ENCODE assay signal across 12 cellular contexts in the genomic region with DNA sequence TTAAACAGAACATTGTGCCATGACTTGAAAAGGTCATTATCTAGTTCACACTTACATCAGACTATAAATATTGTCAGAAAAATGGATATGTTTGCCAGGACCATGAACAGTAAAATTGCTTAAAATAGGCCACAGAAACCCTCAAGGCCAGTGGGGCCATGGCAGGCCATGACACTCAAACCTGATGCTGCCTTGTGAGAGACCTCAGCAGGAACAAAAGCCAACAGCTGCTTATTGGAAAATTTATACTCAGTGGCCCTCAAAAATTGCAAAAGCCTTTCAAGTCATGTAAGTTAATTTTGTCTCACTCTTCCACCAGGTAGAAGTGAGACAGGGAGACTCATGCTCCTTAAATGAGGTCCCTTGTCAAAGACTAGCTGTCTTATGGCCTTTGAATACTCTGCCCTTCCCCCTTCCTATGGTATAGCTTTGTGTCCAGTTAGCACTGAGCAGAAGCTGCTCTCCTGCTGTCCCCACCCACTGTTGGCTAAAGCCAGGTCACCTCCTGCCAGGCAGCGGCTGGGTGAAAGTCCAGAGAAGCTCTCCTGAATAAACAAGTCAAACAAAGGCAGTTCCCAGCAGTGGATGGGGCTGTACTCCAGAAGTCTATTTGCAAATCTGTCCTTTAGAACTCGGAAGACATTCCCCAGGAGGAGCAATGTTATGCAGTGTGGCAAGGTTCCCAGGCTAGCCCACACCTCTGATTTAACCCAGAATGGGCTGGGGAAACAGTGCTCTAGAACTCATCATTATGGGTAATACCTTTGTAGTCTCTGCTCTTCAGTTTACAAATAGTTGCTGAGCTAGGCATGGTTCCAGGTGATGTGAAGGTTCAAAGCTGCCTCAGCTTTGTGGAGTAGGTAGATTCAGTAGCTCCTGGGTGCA. TPM values are rescaled to one million over a fixed set of nuclear protein-coding genes. Genes with fewer than 3 reads are reported as not detected.
DNase-seq lines count a peak whose midpoint lies in the region; ATAC-seq lines count a peak whose summit lies in the region.
"Had no signal": no experiment of that assay in that cellular context is flagged by ENCODE, and none has a peak within 500 bp of the region (broad histone marks: within the 10 kb centered on the region; RNA-seq: fewer than 3 reads in every experiment).

No MANE protein-coding gene starts in this region.

- no peaks in the 10 kb centered on the region for H3K36me3 Mint-ChIP-seq in activated T-cell treated with anti-CD3 and anti-CD28 coated beads, Interleukin-2, amount 50 U/mL, for 24 hours (ENCODE audit: low read depth)
- H3K36me3 Mint-ChIP-seq: activated CD4-positive, alpha-beta memory T cell treated with anti-CD3 and anti-CD28 coated beads for 36 hours; CD14-positive monocyte had no signal

- H3K9ac ChIP-seq in adipocyte (ENCODE audit: low read length): peak overlapping the region; percentile 83

- peaks cover 92% of the 10 kb centered on the region for H3K4me1 ChIP-seq in adipocyte (ENCODE audit: control insufficient read depth, insufficient read depth, low read length)

- no peaks in the 10 kb centered on the region for H3K36me3 ChIP-seq in adipocyte (ENCODE audit: control insufficient read depth, insufficient read depth, low read length, severe bottlenecking)

- peaks cover 17% of the 10 kb centered on the region for H3K27me3 Mint-ChIP-seq in activated T-cell treated with anti-CD3 and anti-CD28 coated beads, Interleukin-2, amount 50 U/mL, for 24 hours

- peak overlapping the region; percentile 7 for H3K4me3 ChIP-seq in adipocyte (ENCODE audit: low read length)

- no peaks in the 10 kb centered on the region for H3K9me3 Mint-ChIP-seq in activated T-cell treated with anti-CD3 and anti-CD28 coated beads, Interleukin-2, amount 50 U/mL, for 24 hours
- H3K9me3 Mint-ChIP-seq: activated CD4-positive, alpha-beta memory T cell treated with anti-CD3 and anti-CD28 coated beads for 36 hours had no signal

- peaks cover 14% of the 10 kb centered on the region for H3K4me1 Mint-ChIP-seq in activated T-cell treated with anti-CD3 and anti-CD28 coated beads, Interleukin-2, amount 50 U/mL, for 24 hours (ENCODE audit: low read depth)

- peaks cover 4% of the 10 kb centered on the region for H3K9me3 ChIP-seq in adipocyte (ENCODE audit: control insufficient read depth, low read length)

- peak; percentile 76 for DNase-seq in DMS53 treated with DMSO at 0.1 percent for 48 hours (lab: John Stamatoyannopoulos, UW; ENCODE audit: unreplicated experiment)
- DNase-seq in adipocyte (ENCODE audit: low read depth): peak; percentile 34
- DNase-seq in left ventricle myocardium superior: peak; percentile 56
- DNase-seq in sciatic nerve (ENCODE audit: low spot score): no peak
- no peak for DNase-seq in DMS79 treated with DMSO at 0.1 percent for 48 hours (lab: John Stamatoyannopoulos, UW)
- no peak for DNase-seq in activated CD4-positive, alpha-beta T cell treated with anti-CD3 and anti-CD28 coated beads for 48 hours
- no peak for DNase-seq in activated T-cell treated with anti-CD3 and anti-CD28 coated beads, Interleukin-2, amount 50 U/mL, for 24 hours
- DNase-seq in activated CD4-positive, alpha-beta T cell treated with anti-CD3 and anti-CD28 coated beads for 1 hour: no peak
- DNase-seq: activated CD4-positive, alpha-beta memory T cell treated with anti-CD3 and anti-CD28 coated beads for 36 hours; glutamatergic neuron; NCI-H187 treated with DMSO at 0.1 percent for 48 hours had no signal

- peak; percentile 55 for ATAC-seq in left ventricle myocardium superior
- peak; percentile 77 for ATAC-seq in sciatic nerve

- intact Hi-C loops in left ventricle myocardium superior (cut with micrococcal nuclease): loop anchor here (10.0 kb wide), 2 partner anchors 352 to 572 kb away; no protein-coding TSS in a partner anchor
- intact Hi-C loops in sciatic nerve (cut with DNase I): no loop called here

- no peaks in the 10 kb centered on the region for H3K27me3 ChIP-seq in adipocyte (replicated peaks; ENCODE audit: control insufficient read depth, insufficient read depth, low read length)

- no peak overlapping the region for H3K4me3 Mint-ChIP-seq in activated T-cell treated with anti-CD3 and anti-CD28 coated beads, Interleukin-2, amount 50 U/mL, for 24 hours
- H3K4me3 Mint-ChIP-seq: activated CD4-positive, alpha-beta memory T cell treated with anti-CD3 and anti-CD28 coated beads for 36 hours; CD14-positive monocyte had no signal

- no peak overlapping the region for H3K27ac Mint-ChIP-seq in activated T-cell treated with anti-CD3 and anti-CD28 coated beads, Interleukin-2, amount 50 U/mL, for 24 hours
- H3K27ac Mint-ChIP-seq: activated CD4-positive, alpha-beta memory T cell treated with anti-CD3 and anti-CD28 coated beads for 36 hours had no signal

RNA-seq across cellular contexts. Expression of a gene that starts 21.4 kb away (rescaled TPM):
- total RNA-seq in left ventricle myocardium superior (23.4 TPM), sciatic nerve (92.4 TPM)

RNA-seq across cellular contexts. Expression of a gene that starts 32.3 kb away (rescaled TPM):
- 17.9 TPM for total RNA-seq in left ventricle myocardium superior
- 141 TPM for total RNA-seq in sciatic nerve

Comparison
In these comparisons a context has a peak if more than half of its experiments do, and no peak if none do; other contexts are left out.
1. DNase-seq: peak in DMS53 treated with DMSO at 0.1 percent for 48 hours (single experiment), adipocyte (single experiment) and left ventricle myocardium superior (single experiment); none in sciatic nerve (single experiment), DMS79 treated with DMSO at 0.1 percent for 48 hours (single experiment), activated CD4-positive, alpha-beta T cell treated with anti-CD3 and anti-CD28 coated beads for 48 hours (single experiment), activated T-cell treated with anti-CD3 and anti-CD28 coated beads, Interleukin-2, amount 50 U/mL, for 24 hours (single experiment) and activated CD4-positive, alpha-beta T cell treated with anti-CD3 and anti-CD28 coated beads for 1 hour (single experiment).